In the genomic region with DNA sequence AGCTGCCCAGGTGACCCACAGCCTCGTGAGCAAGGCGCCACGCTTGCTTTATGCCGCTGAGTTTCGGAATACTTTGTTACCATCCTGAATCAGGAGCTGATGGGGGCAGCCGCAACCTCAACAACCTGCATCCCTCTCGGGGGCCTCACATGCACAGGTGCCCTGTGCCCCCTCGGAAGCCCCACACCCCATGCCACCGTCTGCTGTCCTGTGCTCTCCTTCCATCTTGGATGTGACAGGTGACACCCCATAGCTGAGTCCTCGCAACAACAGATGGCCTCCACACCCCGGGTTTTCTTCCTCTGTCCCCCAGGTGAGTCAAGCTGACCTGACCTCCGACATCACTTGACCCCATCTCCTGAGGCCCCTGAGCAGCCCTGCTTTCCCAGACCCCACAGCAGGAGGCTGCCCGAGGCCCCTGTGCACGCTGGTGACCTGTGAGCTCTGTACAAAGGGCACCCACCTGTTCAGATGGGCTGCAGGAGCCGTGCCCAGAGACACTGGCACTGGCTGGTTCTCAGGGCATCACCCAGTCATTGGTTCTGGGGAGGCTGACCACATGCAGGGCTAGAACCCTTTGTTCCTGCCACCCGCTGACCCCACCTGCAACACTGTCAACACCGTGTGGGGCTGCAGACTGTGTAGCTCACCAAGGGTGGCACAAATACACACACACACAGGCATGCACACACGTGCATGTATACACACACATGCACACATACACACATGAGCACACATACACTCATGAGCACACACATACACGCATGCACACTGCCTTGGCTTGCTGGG, we compare ENCODE assay signal across 22 cellular contexts. TPM values are rescaled to one million over a fixed set of nuclear protein-coding genes. Genes with fewer than 3 reads are reported as not detected.
DNase-seq lines count a peak whose midpoint lies in the region; ATAC-seq, FAIRE-seq and TF ChIP-seq lines count a peak whose summit lies in the region.
"Had no signal": no experiment of that assay in that cellular context is flagged by ENCODE, and none has a peak within 500 bp of the region (broad histone marks: within the 10 kb centered on the region; RNA-seq: fewer than 3 reads in every experiment).

No MANE protein-coding gene starts in this region.

- peaks cover 2% of the 10 kb centered on the region for H3K4me1 Mint-ChIP-seq in chondrocyte (ENCODE audit: low read depth)
- H3K4me1 Mint-ChIP-seq: CD4-positive, CD25-positive, alpha-beta regulatory T cell had no signal

- no peak for TF ChIP-seq RAD21 in A549 (conservative IDR thresholded peaks at IDR 0.05 in 1 of 2, IDR thresholded peaks at IDR 0.05 in 1 of 2)

- H3K36me3 ChIP-seq in BE2C (no peaks in the 10 kb centered on the region), right lobe of liver (no peaks in the 10 kb centered on the region)

- peaks cover 6% of the 10 kb centered on the region for H3K27me3 Mint-ChIP-seq in chondrocyte (ENCODE audit: low read depth)
- H3K27me3 Mint-ChIP-seq: B cell; CD4-positive, CD25-positive, alpha-beta regulatory T cell had no signal

- no peak overlapping the region for H3K27ac Mint-ChIP-seq in chondrocyte (ENCODE audit: unreplicated experiment)
- H3K27ac Mint-ChIP-seq: B cell had no signal

- H3K4me2 ChIP-seq in A549 = no peak overlapping the region
- H3K4me2 ChIP-seq: PC-9 had no signal

- TF ChIP-seq POLR2A in A549 (IDR thresholded peaks at IDR 0.05; ENCODE audit: low read length) (no peak), right lobe of liver (IDR thresholded peaks at IDR 0.05) (no peak)

- no peaks in the 10 kb centered on the region for H3K9me3 Mint-ChIP-seq in chondrocyte (ENCODE audit: low read depth)
- H3K9me3 Mint-ChIP-seq: CD4-positive, CD25-positive, alpha-beta regulatory T cell had no signal

- TF ChIP-seq CTCF in A549 (IDR thresholded peaks at IDR 0.05) = no peak
- TF ChIP-seq CTCF in BE2C (IDR thresholded peaks at IDR 0.05; ENCODE audit: low read depth, low read length) = no peak
- TF ChIP-seq CTCF in chondrocyte (IDR thresholded peaks at IDR 0.05) = no peak
- no peak for TF ChIP-seq CTCF in right lobe of liver (IDR thresholded peaks at IDR 0.05)

- TF ChIP-seq EP300 in A549 (IDR thresholded peaks at IDR 0.05) = no peak

- H3K4me3 Mint-ChIP-seq in chondrocyte (ENCODE audit: unreplicated experiment) = no peak overlapping the region
- H3K4me3 Mint-ChIP-seq: B cell; CD4-positive, CD25-positive, alpha-beta regulatory T cell had no signal

- 77% methylated on average over 13 of the region's 19 CpGs for WGBS in A549 (ENCODE audit: missing lambda C conversion rate)
- WGBS in right lobe of liver (ENCODE audit: insufficient coverage, low coverage, low lambda C conversion rate, missing lambda C conversion rate) = 68% methylated on average over 16 of the region's 19 CpGs

- H3K9me3 ChIP-seq in A549 (no peaks in the 10 kb centered on the region), BE2C (no peaks in the 10 kb centered on the region), right lobe of liver (no peaks in the 10 kb centered on the region)

- H3K27ac ChIP-seq in A549 = peak overlapping the region; percentile 21 to 26; a peak in 3 of 6 replicates
- H3K27ac ChIP-seq in right lobe of liver = no peak overlapping the region
- H3K27ac ChIP-seq: GM23248, PC-9, RWPE1 had no signal

- H3K27me3 ChIP-seq in BE2C = no peaks in the 10 kb centered on the region
- no peaks in the 10 kb centered on the region for H3K27me3 ChIP-seq in right lobe of liver

- H3K4me3 ChIP-seq in A549 (no peak overlapping the region), BE2C (ENCODE audit: low read depth, low read length) (no peak overlapping the region), right lobe of liver (no peak overlapping the region)
- H3K4me3 ChIP-seq: GM23248, PC-9 had no signal

- intact Hi-C loops in right lobe of liver (cut with DNase I) = loop anchor here in 1 of 2 donors (10.0 kb wide), 1 partner anchor 242 kb away; no protein-coding TSS in a partner anchor

- no peak for FAIRE-seq in A549 (lab: Jason Lieb, UNC)
- FAIRE-seq: G401.6 had no signal

- CTCF ChIA-PET in A549 (lab: Yijun Ruan, JAX) = interaction anchor here (0.6 to 21.2 kb wide), 9 partner anchors 12 to 439 kb away, joined by 3 to 344 read pairs (median 5); no protein-coding TSS in a partner anchor

- no peak for ATAC-seq in A549
- peak in 1 of 4 donors; percentile 8 for ATAC-seq in right lobe of liver
- no peak for ATAC-seq in GM19351 (IDR thresholded peaks at IDR 0.05; ENCODE audit: unreplicated experiment)
- no peak for ATAC-seq in HG02610 (IDR thresholded peaks at IDR 0.05; ENCODE audit: unreplicated experiment)

- H3K36me3 Mint-ChIP-seq in chondrocyte (ENCODE audit: low read depth) = no peaks in the 10 kb centered on the region
- H3K36me3 Mint-ChIP-seq: CD4-positive, CD25-positive, alpha-beta regulatory T cell had no signal

- POLR2A ChIA-PET in A549 (lab: Yijun Ruan, JAX) = no interaction called here

- no peak for DNase-seq in A549 (ENCODE audit: low read depth in 1 of 2, low spot score in 1 of 2)
- peak; percentile 2 for DNase-seq in BE2C
- peak; percentile 82 for DNase-seq in chondrocyte (ENCODE audit: low spot score)
- DNase-seq in right lobe of liver = peak in 2 of 3 donors; percentile 57 to 79
- DNase-seq in SW 1271 (lab: John Stamatoyannopoulos, UW) = no peak
- no peak for DNase-seq in DMS153 treated with DMSO at 0.1 percent for 48 hours (lab: John Stamatoyannopoulos, UW; ENCODE audit: unreplicated experiment)
- DNase-seq: CD4-positive, CD25-positive, alpha-beta regulatory T cell; COR-L47; DMS 273 treated with DMSO at 0.1 percent for 48 hours; GM23248; HCEC 1CT; IMR-90; NCI-H1417 treated with DMSO at 0.1 percent for 48 hours; NCI-H187 treated with DMSO at 0.1 percent for 48 hours; NCI-H226; NCI-H524; PC-9 had no signal

- H3K4me1 ChIP-seq in A549 = peaks cover 4% of the 10 kb centered on the region
- no peaks in the 10 kb centered on the region for H3K4me1 ChIP-seq in BE2C
- H3K4me1 ChIP-seq in right lobe of liver = peaks cover 0 to 9% (median 0%) of the 10 kb centered on the region in 4 donors

TF ChIP-seq in A549, 52 proteins besides CTCF, POLR2A, EP300 and RAD21:
- TF ChIP-seq CBX2 (IDR thresholded peaks at IDR 0.05; ENCODE audit: borderline replicate concordance, low read depth) (no peak), MAFK (IDR thresholded peaks at IDR 0.05; ENCODE audit: partially characterized antibody) (no peak), HDAC2 (IDR thresholded peaks at IDR 0.05) (no peak)

RNA-seq across cellular contexts. Expression of a gene that starts 57.7 kb away (rescaled TPM):
- polyA plus RNA-seq in A549 (2011; rRNA removed) = 20.3 and 24.2 TPM in 2 replicates
- polyA plus RNA-seq in A549 (2012; cell fraction: cytosol; rRNA removed) = 26.4 and 29.5 TPM in 2 replicates
- 11.5 and 15.5 TPM in 2 replicates for polyA plus RNA-seq in A549 (2012; cell fraction: nucleus; rRNA removed)
- 23.3 to 27.7 TPM (median 26.9 TPM) in 3 replicates for polyA plus RNA-seq in A549 (2017; fragmentation: RNase III; extraction: RNeasy Plus Mini Kit Qiagen cat#74134 plus additional on column Dnase treatment)
- polyA minus RNA-seq in A549 (2011; rRNA and poly(A)+ RNA removed) = 5.7 and 7.2 TPM in 2 replicates
- 4.9 TPM for polyA plus RNA-seq in BE2C (2012; ENCODE audit: insufficient read depth, insufficient read length, low read depth)
- 1.6 to 6.5 TPM (median 1.7 TPM) in 3 replicates for total RNA-seq in chondrocyte
- total RNA-seq in right lobe of liver = 1 to 10 TPM in 3 of 6 experiments, under 1 TPM in 3; 0.37 to 2.9 (median 1.0) TPM

Comparison
In these comparisons a context has a peak if more than half of its experiments do, and no peak if none do; other contexts are left out.
1. DNase-seq: peak in BE2C (single experiment), chondrocyte (single experiment) and right lobe of liver (2 of 3); none in A549 (0 of 2), SW 1271 (0 of 2) and DMS153 treated with DMSO at 0.1 percent for 48 hours (single experiment).
2. H3K27ac ChIP-seq: peak in A549 (2 of 2); none in right lobe of liver (0 of 3).